ENCODE assay signal across 22 cellular contexts in genomic region chr15:68337826-68338225, GRCh38.
DNase-seq lines count a peak whose midpoint lies in the region.
"Had no signal": no experiment of that assay in that cellular context is flagged by ENCODE, and none has a peak within 500 bp of the region (broad histone marks: within the 10 kb centered on the region; RNA-seq: fewer than 3 reads in every experiment).

No MANE protein-coding gene starts in this region.

- no peaks in the 10 kb centered on the region for H4K20me1 ChIP-seq in BLaER1

- peak overlapping the region; percentile 54 for H3K4me2 ChIP-seq in BLaER1
- H3K4me2 ChIP-seq: smooth muscle cell had no signal

- H3K9me3 ChIP-seq in BLaER1, result no peaks in the 10 kb centered on the region
- H3K9me3 ChIP-seq: esophagus squamous epithelium had no signal

- H3K36me3 Mint-ChIP-seq in dendritic cell treated with granulocyte-macrophage colony-stimulating factor and Interleukin-4, amounts not matched to agents 40 ng/mL and 50 ng/mL, for 4 days (ENCODE audit: low read depth), result peaks cover 19% of the 10 kb centered on the region

- H3K36me3 ChIP-seq in BLaER1, result no peaks in the 10 kb centered on the region
- H3K36me3 ChIP-seq: esophagus squamous epithelium had no signal

- peak overlapping the region; percentile 72 for H3K27ac Mint-ChIP-seq in dendritic cell treated with granulocyte-macrophage colony-stimulating factor and Interleukin-4, amounts not matched to agents 40 ng/mL and 50 ng/mL, for 4 days
- H3K27ac Mint-ChIP-seq: activated CD8-positive, alpha-beta T cell treated with anti-CD3 and anti-CD28 coated beads for 36 hours; stimulated activated naive CD8-positive, alpha-beta T cell treated with anti-CD3 and anti-CD28 coated beads, Interleukin-15, amount 100 ng/mL, for 72 hours had no signal

- H3K27me3 Mint-ChIP-seq in dendritic cell treated with granulocyte-macrophage colony-stimulating factor and Interleukin-4, amounts not matched to agents 40 ng/mL and 50 ng/mL, for 4 days, result peaks cover 1% of the 10 kb centered on the region
- H3K27me3 Mint-ChIP-seq: activated CD8-positive, alpha-beta T cell treated with anti-CD3 and anti-CD28 coated beads for 36 hours had no signal

- intact Hi-C loops in dendritic cell treated with granulocyte-macrophage colony-stimulating factor and Interleukin-4, amounts not matched to agents 40 ng/mL and 50 ng/mL, for 4 days (cut with micrococcal nuclease), result no loop called here

- no peaks in the 10 kb centered on the region for H3K27me3 ChIP-seq in BLaER1
- H3K27me3 ChIP-seq: esophagus squamous epithelium had no signal

- H3K4me3 ChIP-seq in BLaER1, result no peak overlapping the region
- H3K4me3 ChIP-seq: esophagus squamous epithelium, smooth muscle cell had no signal

- no peaks in the 10 kb centered on the region for H3K9me3 Mint-ChIP-seq in dendritic cell treated with granulocyte-macrophage colony-stimulating factor and Interleukin-4, amounts not matched to agents 40 ng/mL and 50 ng/mL, for 4 days
- H3K9me3 Mint-ChIP-seq: activated CD8-positive, alpha-beta T cell treated with anti-CD3 and anti-CD28 coated beads for 36 hours; central memory CD8-positive, alpha-beta T cell; neural crest cell; stimulated activated naive CD8-positive, alpha-beta T cell treated with anti-CD3 and anti-CD28 coated beads, Interleukin-15, amount 100 ng/mL, for 72 hours had no signal

- peaks cover 88% of the 10 kb centered on the region for H3K4me1 Mint-ChIP-seq in dendritic cell treated with granulocyte-macrophage colony-stimulating factor and Interleukin-4, amounts not matched to agents 40 ng/mL and 50 ng/mL, for 4 days (ENCODE audit: low read depth)
- H3K4me1 Mint-ChIP-seq: central memory CD8-positive, alpha-beta T cell had no signal

- no peak overlapping the region for H3K4me3 Mint-ChIP-seq in dendritic cell treated with granulocyte-macrophage colony-stimulating factor and Interleukin-4, amounts not matched to agents 40 ng/mL and 50 ng/mL, for 4 days
- H3K4me3 Mint-ChIP-seq: activated CD8-positive, alpha-beta T cell treated with anti-CD3 and anti-CD28 coated beads for 36 hours; central memory CD8-positive, alpha-beta T cell; neural crest cell; stimulated activated naive CD8-positive, alpha-beta T cell treated with anti-CD3 and anti-CD28 coated beads, Interleukin-15, amount 100 ng/mL, for 72 hours had no signal

- H3K27ac ChIP-seq in BLaER1, result no peak overlapping the region
- H3K27ac ChIP-seq: esophagus squamous epithelium had no signal

- no peak overlapping the region for H3K9ac ChIP-seq in BLaER1

- peak; percentile 70 for DNase-seq in LHCN-M2 (ENCODE audit: low read depth)
- peak; percentile 94 for DNase-seq in renal cortical epithelial cell (ENCODE audit: low read depth)
- no peak for DNase-seq in NCI-H345 (lab: John Stamatoyannopoulos, UW)
- no peak for DNase-seq in cortex of kidney (lab: John Stamatoyannopoulos, UW)
- no peak for DNase-seq in NCI-H1105 (lab: John Stamatoyannopoulos, UW)
- DNase-seq in germinal center (ENCODE audit: low spot score), result no peak
- DNase-seq: activated CD8-positive, alpha-beta T cell treated with anti-CD3 and anti-CD28 coated beads for 36 hours; activated naive CD4-positive, alpha-beta T cell; amniotic stem cell; effector CD8-positive, alpha-beta T cell; esophagus squamous epithelium; GDM1; glutamatergic neuron; MV-4-11; NCI-H2029; stimulated activated CD4-positive, alpha-beta T cell treated with anti-CD3 and anti-CD28 coated beads, Interleukin-4, amount 100 ng/mL, for 1 hour; stimulated activated naive CD8-positive, alpha-beta T cell treated with anti-CD3 and anti-CD28 coated beads, Interleukin-15, amount 100 ng/mL, for 72 hours had no signal

- peaks cover 70% of the 10 kb centered on the region for H3K4me1 ChIP-seq in BLaER1

Comparison
In these comparisons a context has a peak if more than half of its experiments do, and no peak if none do; other contexts are left out.
1. DNase-seq: peak in LHCN-M2 (single experiment) and renal cortical epithelial cell (single experiment); none in NCI-H345 (single experiment), cortex of kidney (single experiment), NCI-H1105 (single experiment) and germinal center (single experiment).